In genomic region chr1:246748006-246748405, GRCh38 we compare ENCODE assay signal across 18 cellular contexts.
"Had no signal": no experiment of that assay in that cellular context is flagged by ENCODE, and none has a peak within 500 bp of the region (broad histone marks: within the 10 kb centered on the region; RNA-seq: fewer than 3 reads in every experiment).

No MANE protein-coding gene starts in this region.

- H3K27ac ChIP-seq: coronary artery, dorsolateral prefrontal cortex, esophagus muscularis mucosa, gastrocnemius medialis, heart right ventricle, left lung, lower lobe of right lung had no signal

- H3K9me3 ChIP-seq: esophagus muscularis mucosa, gastrocnemius medialis, heart right ventricle, left lung, lower lobe of right lung, mucosa of descending colon had no signal

- H3K27me3 ChIP-seq: dorsolateral prefrontal cortex, esophagus muscularis mucosa, gastrocnemius medialis, heart right ventricle, left lung had no signal

- H3K4me3 ChIP-seq: coronary artery, dorsolateral prefrontal cortex, esophagus muscularis mucosa, gastrocnemius medialis, heart right ventricle, left lung, lower lobe of right lung, mucosa of descending colon had no signal

- DNase-seq: dermis blood vessel endothelial cell; dorsolateral prefrontal cortex; effector CD4-positive, alpha-beta T cell; effector memory CD4-positive, alpha-beta T cell; foreskin melanocyte; gastrocnemius medialis; glutamatergic neuron; heart right ventricle; hippocampal formation; left cardiac atrium; left lung; left ventricle myocardium superior; lower lobe of right lung; mesenchymal stem cell; mucosa of descending colon; naive thymus-derived CD4-positive, alpha-beta T cell had no signal

- ATAC-seq: gastrocnemius medialis; heart right ventricle; left cardiac atrium; left lung; left ventricle myocardium superior; lower lobe of right lung; mucosa of descending colon; naive thymus-derived CD4-positive, alpha-beta T cell had no signal

- H3K4me1 ChIP-seq: esophagus muscularis mucosa, gastrocnemius medialis, heart right ventricle, left lung, lower lobe of right lung had no signal
